In genomic region chr3:188241072-188241471, GRCh38 we compare ENCODE assay signal across 2 cellular contexts.
TF ChIP-seq lines count a peak whose summit lies in the region.

No MANE protein-coding gene starts in this region.

TF ChIP-seq in liver, 16 proteins besides CTCF, POLR2A, EP300 and RAD21:
- TF ChIP-seq REST (IDR thresholded peaks at IDR 0.05) (peak; percentile 59), HNF4G (IDR thresholded peaks at IDR 0.05) (no peak)
TF ChIP-seq in liver: peak in this region for 1.

TF ChIP-seq in HepG2, 621 proteins besides CTCF, POLR2A, EP300 and RAD21 (continued from another document):
- no peak for TF ChIP-seq ZNF44 (CRISPR knock-in tag; IDR thresholded peaks at IDR 0.05)
- no peak for TF ChIP-seq ZBTB2 (CRISPR knock-in tag; IDR thresholded peaks at IDR 0.05; ENCODE audit: low read depth)
